23 cellular contexts compared by ENCODE assay signal in the genomic region with DNA sequence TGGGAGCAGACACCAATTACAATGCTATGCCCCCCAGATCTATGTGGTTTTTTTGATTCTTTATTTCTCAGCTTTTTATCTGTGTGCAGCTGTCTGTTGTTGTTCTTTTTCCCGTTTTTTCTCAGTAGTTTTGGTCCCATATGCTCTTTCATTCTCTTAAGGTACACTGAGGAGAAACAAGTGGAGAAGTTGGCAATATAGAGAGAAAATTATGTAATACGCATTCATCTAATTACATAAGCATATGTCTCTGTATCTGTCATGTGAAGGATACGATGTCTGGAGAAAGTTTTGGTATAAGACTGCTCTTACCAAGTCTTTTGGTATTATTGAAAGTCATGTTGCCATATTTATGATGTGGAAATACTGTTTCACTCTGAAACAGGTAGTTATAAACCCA.
DNase-seq lines count a peak whose midpoint lies in the region; TF ChIP-seq lines count a peak whose summit lies in the region.
"Had no signal": no experiment of that assay in that cellular context is flagged by ENCODE, and none has a peak within 500 bp of the region (broad histone marks: within the 10 kb centered on the region; RNA-seq: fewer than 3 reads in every experiment).

No MANE protein-coding gene starts in this region.

- H3K4me1 ChIP-seq in SJCRH30 (peaks cover 13% of the 10 kb centered on the region), tibial artery (no peaks in the 10 kb centered on the region)
- H3K4me1 ChIP-seq: BE2C, BLaER1 had no signal

- no peak overlapping the region for H3K27ac Mint-ChIP-seq in type B pancreatic cell
- H3K27ac Mint-ChIP-seq: CD14-positive monocyte; CD4-positive, alpha-beta memory T cell; CD4-positive, CD25-positive, alpha-beta regulatory T cell; CD8-positive, alpha-beta memory T cell had no signal

- H3K4me1 Mint-ChIP-seq in type B pancreatic cell (ENCODE audit: unreplicated experiment) = no peaks in the 10 kb centered on the region
- H3K4me1 Mint-ChIP-seq: CD14-positive monocyte; CD4-positive, alpha-beta memory T cell; CD4-positive, CD25-positive, alpha-beta regulatory T cell; CD8-positive, alpha-beta memory T cell had no signal

- no peaks in the 10 kb centered on the region for H3K36me3 ChIP-seq in SJCRH30
- H3K36me3 ChIP-seq in tibial artery = no peaks in the 10 kb centered on the region
- H3K36me3 ChIP-seq: BE2C, BLaER1 had no signal

- H3K27me3 ChIP-seq in SJCRH30 = no peaks in the 10 kb centered on the region
- no peaks in the 10 kb centered on the region for H3K27me3 ChIP-seq in tibial artery
- H3K27me3 ChIP-seq: BE2C, BLaER1 had no signal

- in situ Hi-C loops in G401 (cut with HindIII; ENCODE audit: low sequenced_read_pairs) = no loop called here

- no peaks in the 10 kb centered on the region for H3K9me3 Mint-ChIP-seq in type B pancreatic cell

- H3K27me3 Mint-ChIP-seq in type B pancreatic cell = peaks cover 13% of the 10 kb centered on the region
- H3K27me3 Mint-ChIP-seq: CD4-positive, CD25-positive, alpha-beta regulatory T cell; CD8-positive, alpha-beta memory T cell had no signal

- H3K9me3 ChIP-seq in SJCRH30 (replicated peaks) (no peaks in the 10 kb centered on the region), tibial artery (no peaks in the 10 kb centered on the region)
- H3K9me3 ChIP-seq: BE2C, BLaER1 had no signal

- H3K27ac ChIP-seq in SJCRH30 = peak overlapping the region; percentile 29
- H3K27ac ChIP-seq in substantia nigra (ENCODE audit: low read depth, low read length, poor library complexity, severe bottlenecking) = no peak overlapping the region
- H3K27ac ChIP-seq in tibial artery = no peak overlapping the region
- H3K27ac ChIP-seq: BLaER1 had no signal

- DNase-seq in G401 (ENCODE audit: low spot score) = peak; percentile 49
- no peak for DNase-seq in SJCRH30
- peak; percentile 51 for DNase-seq in inferior parietal cortex (ENCODE audit: extremely low spot score)
- peak; percentile 56 for DNase-seq in superior temporal gyrus (ENCODE audit: extremely low spot score)
- no peak for DNase-seq in type B pancreatic cell (ENCODE audit: extremely low spot score, unreplicated experiment)
- no peak for DNase-seq in substantia nigra (lab: John Stamatoyannopoulos, UW)
- no peak for DNase-seq in tibial artery
- DNase-seq: 8988T; ACHN; BE2C; CD4-positive, alpha-beta memory T cell; CD4-positive, CD25-positive, alpha-beta regulatory T cell; CD8-positive, alpha-beta memory T cell; COR-L47; DMS 273 treated with DMSO at 0.1 percent for 48 hours; DMS153; DMS53; DMS79; DND-41; EL; GF-D8 had no signal

- H3K4me3 ChIP-seq in SJCRH30 = no peak overlapping the region
- H3K4me3 ChIP-seq in tibial artery = no peak overlapping the region
- H3K4me3 ChIP-seq: BLaER1 had no signal

- no peaks in the 10 kb centered on the region for H3K36me3 Mint-ChIP-seq in type B pancreatic cell
- H3K36me3 Mint-ChIP-seq: CD14-positive monocyte; CD4-positive, alpha-beta memory T cell; CD4-positive, CD25-positive, alpha-beta regulatory T cell; CD8-positive, alpha-beta memory T cell had no signal

- H3K4me3 Mint-ChIP-seq in type B pancreatic cell = no peak overlapping the region
- H3K4me3 Mint-ChIP-seq: CD14-positive monocyte; CD4-positive, alpha-beta memory T cell; CD4-positive, CD25-positive, alpha-beta regulatory T cell; CD8-positive, alpha-beta memory T cell had no signal

- intact Hi-C loops in tibial artery (cut with DNase I; ENCODE audit: low total_unique reads) = no loop called here

- no peak for TF ChIP-seq CTCF in type B pancreatic cell (conservative IDR thresholded peaks at IDR 0.05)
- TF ChIP-seq CTCF in tibial artery (IDR thresholded peaks at IDR 0.05) = no peak

Comparison
In these comparisons a context has a peak if more than half of its experiments do, and no peak if none do; other contexts are left out.
1. DNase-seq: peak in G401 (single experiment), inferior parietal cortex (single experiment) and superior temporal gyrus (single experiment); none in SJCRH30 (0 of 2), type B pancreatic cell (single experiment), substantia nigra (0 of 49) and tibial artery (0 of 2).